ENCODE assay signal across 1 cellular context in the genomic region with DNA sequence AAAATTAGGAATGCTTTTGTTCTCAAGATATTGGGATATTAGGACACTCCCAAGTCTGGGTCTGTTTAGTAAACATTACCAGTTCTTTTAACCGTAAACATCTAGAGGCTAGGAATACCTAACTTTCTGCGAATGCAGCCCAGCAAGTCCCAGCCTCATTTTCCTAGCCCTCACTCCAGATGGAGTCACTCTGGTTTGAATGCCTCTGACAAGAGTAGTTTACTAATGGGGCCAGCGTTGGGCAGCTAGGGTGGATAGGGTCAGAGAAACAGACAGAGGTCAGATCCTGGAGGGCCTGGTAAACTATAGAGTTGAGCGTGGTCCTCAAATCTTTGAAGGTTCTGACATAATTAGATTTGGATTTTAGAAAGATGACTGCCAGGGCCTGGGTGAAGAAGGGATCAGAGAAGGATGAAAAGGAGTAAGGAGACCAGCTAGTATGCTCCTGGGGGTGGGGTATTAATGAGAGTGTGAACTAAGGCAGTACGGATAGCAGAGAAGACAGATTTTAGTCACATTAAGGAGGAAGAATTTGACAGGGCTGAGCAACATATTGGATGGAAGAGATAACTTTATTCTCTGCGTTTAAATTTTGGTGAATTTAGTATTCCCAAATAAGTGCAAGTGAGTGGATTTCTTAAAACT.
TF ChIP-seq lines count a peak whose summit lies in the region.

No MANE protein-coding gene starts in this region.

TF ChIP-seq in H1, 55 proteins besides CTCF, POLR2A, EP300 and RAD21:
- TF ChIP-seq PHF8 (conservative IDR thresholded peaks at IDR 0.05; ENCODE audit: low read depth, low read length) (no peak), TBP (IDR thresholded peaks at IDR 0.05; ENCODE audit: low read depth, low read length) (no peak), CREB1 (IDR thresholded peaks at IDR 0.05) (no peak), CEBPB (IDR thresholded peaks at IDR 0.05; ENCODE audit: low read depth, low read length) (no peak), RNF2 (IDR thresholded peaks at IDR 0.05; ENCODE audit: borderline replicate concordance, low read depth, low read length, missing control alignments, poor library complexity, severe bottlenecking) (no peak), CTBP2 (IDR thresholded peaks at IDR 0.05; ENCODE audit: borderline replicate concordance, insufficient read depth, insufficient read length, low read length) (no peak), TAF7 (optimal IDR thresholded peaks at IDR 0.05; ENCODE audit: borderline replicate concordance, low read depth, low read length) (no peak), EGR1 (IDR thresholded peaks at IDR 0.05; ENCODE audit: borderline replicate concordance, low read depth, low read length) (no peak), RFX5 (IDR thresholded peaks at IDR 0.05; ENCODE audit: borderline replicate concordance, low read depth, low read length) (no peak), NRF1 (IDR thresholded peaks at IDR 0.05; ENCODE audit: low read depth, low read length) (no peak), POLR2AphosphoS5 (IDR thresholded peaks at IDR 0.05; ENCODE audit: low read depth, low read length) (no peak), BACH1 (IDR thresholded peaks at IDR 0.05; ENCODE audit: low read length) (no peak), HDAC6 (IDR thresholded peaks at IDR 0.05; ENCODE audit: low read depth, low read length) (no peak), TAF1 (IDR thresholded peaks at IDR 0.05; ENCODE audit: low read depth, low read length) (no peak), GABPA (IDR thresholded peaks at IDR 0.05; ENCODE audit: borderline replicate concordance, insufficient read depth, low read length) (no peak)
- TF ChIP-seq, protein P1, sequence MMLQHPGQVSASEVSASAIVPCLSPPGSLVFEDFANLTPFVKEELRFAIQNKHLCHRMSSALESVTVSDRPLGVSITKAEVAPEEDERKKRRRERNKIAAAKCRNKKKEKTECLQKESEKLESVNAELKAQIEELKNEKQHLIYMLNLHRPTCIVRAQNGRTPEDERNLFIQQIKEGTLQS (IDR thresholded peaks at IDR 0.05; ENCODE audit: insufficient read depth, low read depth, low read length) = no peak
